Comparison of ENCODE assay signal across 2 cellular contexts in the genomic region with DNA sequence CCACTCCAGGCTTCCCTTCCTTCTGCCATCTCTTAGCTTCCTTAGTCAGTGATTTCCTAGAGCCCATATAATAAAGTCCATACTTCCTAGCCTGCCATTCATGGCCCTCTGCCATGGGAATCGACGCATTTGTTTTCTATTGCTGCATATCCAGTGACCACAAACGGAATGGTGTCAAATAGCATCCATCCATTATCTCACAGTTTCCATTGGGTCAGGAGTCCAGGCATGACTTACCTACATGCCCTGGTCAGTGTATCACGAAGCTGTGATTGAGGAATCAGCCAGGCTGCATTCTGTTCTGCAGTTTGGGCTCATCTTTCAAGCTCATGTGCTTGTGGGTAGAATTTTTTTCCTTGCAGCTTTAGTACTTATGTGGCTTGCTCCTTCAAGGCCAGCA.
TF ChIP-seq lines count a peak whose summit lies in the region.

No MANE protein-coding gene starts in this region.

TF ChIP-seq in IMR-90, 13 proteins besides CTCF, POLR2A, EP300 and RAD21:
- TF ChIP-seq, protein P1, sequence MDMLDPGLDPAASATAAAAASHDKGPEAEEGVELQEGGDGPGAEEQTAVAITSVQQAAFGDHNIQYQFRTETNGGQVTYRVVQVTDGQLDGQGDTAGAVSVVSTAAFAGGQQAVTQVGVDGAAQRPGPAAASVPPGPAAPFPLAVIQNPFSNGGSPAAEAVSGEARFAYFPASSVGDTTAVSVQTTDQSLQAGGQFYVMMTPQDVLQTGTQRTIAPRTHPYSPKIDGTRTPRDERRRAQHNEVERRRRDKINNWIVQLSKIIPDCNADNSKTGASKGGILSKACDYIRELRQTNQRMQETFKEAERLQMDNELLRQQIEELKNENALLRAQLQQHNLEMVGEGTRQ (IDR thresholded peaks at IDR 0.05; ENCODE audit: low read depth, low read length), result no peak
- no peak for TF ChIP-seq FOS (IDR thresholded peaks at IDR 0.05; ENCODE audit: low read depth, low read length)
- TF ChIP-seq BHLHE40 (IDR thresholded peaks at IDR 0.05; ENCODE audit: low read depth, low read length), result no peak
- TF ChIP-seq RFX5 (IDR thresholded peaks at IDR 0.05; ENCODE audit: low read depth, low read length), result no peak
- no peak for TF ChIP-seq NFE2L2 (IDR thresholded peaks at IDR 0.05; ENCODE audit: low read depth, low read length)
TF ChIP-seq in IMR-90: peak in this region for 0.

TF ChIP-seq in endothelial cell of umbilical vein, 7 proteins besides CTCF, POLR2A, EP300 and RAD21:
- TF ChIP-seq MYC (IDR thresholded peaks at IDR 0.05; ENCODE audit: low read depth, low read length) (no peak), FOS (IDR thresholded peaks at IDR 0.05; ENCODE audit: borderline replicate concordance, insufficient read depth, low read length) (no peak), JUN (IDR thresholded peaks at IDR 0.05; ENCODE audit: borderline replicate concordance, insufficient read depth, insufficient read length, low read depth) (no peak), POLR2AphosphoS5 (IDR thresholded peaks at IDR 0.05; ENCODE audit: insufficient read depth, low read depth, low read length) (no peak), MAX (IDR thresholded peaks at IDR 0.05; ENCODE audit: insufficient read depth, insufficient read length) (no peak), GATA2 (IDR thresholded peaks at IDR 0.05; ENCODE audit: insufficient read depth, insufficient read length, low read depth, low read length) (no peak), EZH2 (IDR thresholded peaks at IDR 0.05; ENCODE audit: borderline replicate concordance, low read depth, low read length, severe bottlenecking) (no peak)
